In genomic region chr10:97771055-97771811, GRCh38 we compare ENCODE assay signal across 10 cellular contexts. TPM values are rescaled to one million over a fixed set of nuclear protein-coding genes. Genes with fewer than 3 reads are reported as not detected.
DNase-seq lines count a peak whose midpoint lies in the region; ATAC-seq and TF ChIP-seq lines count a peak whose summit lies in the region.
"Had no signal": no experiment of that assay in that cellular context is flagged by ENCODE, and none has a peak within 500 bp of the region (broad histone marks: within the 10 kb centered on the region; RNA-seq: fewer than 3 reads in every experiment).

No MANE protein-coding gene starts in this region.

- ATAC-seq in HG03432 (IDR thresholded peaks at IDR 0.05; ENCODE audit: unreplicated experiment) (no peak), GM21423 (IDR thresholded peaks at IDR 0.05; ENCODE audit: unreplicated experiment) (no peak)

- H4K8ac ChIP-seq in mesenchymal stem cell (ENCODE audit: low read length): no peak overlapping the region

- DNase-seq in CD8-positive, alpha-beta memory T cell: peak in 1 of 5 donors; percentile 32
- DNase-seq in chondrocyte (ENCODE audit: low spot score): no peak
- peak; percentile 30 for DNase-seq in mesenchymal stem cell
- no peak for DNase-seq in effector CD4-positive, alpha-beta T cell
- no peak for DNase-seq in GM19238 (ENCODE audit: insufficient read length, low spot score)

- no peaks in the 10 kb centered on the region for H3K9me3 ChIP-seq in CD8-positive, alpha-beta memory T cell (ENCODE audit: low read length)
- H3K9me3 ChIP-seq in HUES64 (ENCODE audit: insufficient read depth, low read depth, low read length): no peaks in the 10 kb centered on the region
- H3K9me3 ChIP-seq in mesenchymal stem cell (ENCODE audit: control insufficient read depth, low read length): no peaks in the 10 kb centered on the region

- peak overlapping the region; percentile 92 for H3K4me2 ChIP-seq in mesenchymal stem cell (ENCODE audit: low read length, poor library complexity, severe bottlenecking)

- POLR2A ChIA-PET in CD8-positive, alpha-beta memory T cell (lab: Charles Lee): no interaction called here

- WGBS in HUES64: 1% methylated on average over 75 of the region's 75 CpGs
- 2% methylated on average over 57 of the region's 75 CpGs for whole genome bisulfite sequencing in mesenchymal stem cell

- H3K27me3 ChIP-seq in CD8-positive, alpha-beta memory T cell (ENCODE audit: insufficient read depth, low read length, poor library complexity, severe bottlenecking): peaks cover 13% of the 10 kb centered on the region
- peaks cover 50% of the 10 kb centered on the region for H3K27me3 ChIP-seq in HUES64 (ENCODE audit: insufficient read depth, low read length)
- peaks cover 44 to 72% of the 10 kb centered on the region in 2 experiments for H3K27me3 ChIP-seq in mesenchymal stem cell (ENCODE audit: control insufficient read depth in 1 of 2, insufficient read depth in 1 of 2, low read length in 2 of 2)

- H2BK120ac ChIP-seq in mesenchymal stem cell (ENCODE audit: low read depth, low read length): no peak overlapping the region

- no peaks in the 10 kb centered on the region for H3K36me3 ChIP-seq in CD8-positive, alpha-beta memory T cell (ENCODE audit: insufficient read depth, low read length)
- H3K36me3 ChIP-seq in HUES64 (ENCODE audit: insufficient read depth, low read length): no peaks in the 10 kb centered on the region
- H3K36me3 ChIP-seq in mesenchymal stem cell (ENCODE audit: control insufficient read depth in 1 of 2, insufficient read depth in 2 of 2, low read depth in 1 of 2, low read length in 2 of 2): peaks cover 0 to 6% of the 10 kb centered on the region in 2 experiments

- H3K23ac ChIP-seq in mesenchymal stem cell (ENCODE audit: low read length in 2 of 2): peak overlapping the region in 1 of 2 experiments; percentile 75

- H2BK12ac ChIP-seq in mesenchymal stem cell (ENCODE audit: low read length in 2 of 2): no peak overlapping the region

- H3K27ac Mint-ChIP-seq in CD8-positive, alpha-beta memory T cell: no peak overlapping the region
- no peak overlapping the region for H3K27ac Mint-ChIP-seq in chondrocyte (ENCODE audit: unreplicated experiment)
- H3K27ac Mint-ChIP-seq: IgD-negative memory B cell had no signal

- H3K18ac ChIP-seq in mesenchymal stem cell (ENCODE audit: low read depth in 1 of 2, low read length in 2 of 2): no peak overlapping the region

- H3K14ac ChIP-seq in mesenchymal stem cell (ENCODE audit: low read length in 2 of 2): peak overlapping the region in 1 of 2 experiments; percentile 23

- CTCF ChIA-PET in CD8-positive, alpha-beta memory T cell (lab: Charles Lee): no interaction called here

- H3K79me1 ChIP-seq in mesenchymal stem cell (replicated peaks; ENCODE audit: low read length, poor library complexity, severe bottlenecking): no peaks in the 10 kb centered on the region

- no peak overlapping the region for H4K91ac ChIP-seq in mesenchymal stem cell (ENCODE audit: low read length)

- no peak overlapping the region for H2BK5ac ChIP-seq in mesenchymal stem cell (ENCODE audit: low read depth, low read length, poor library complexity, severe bottlenecking)

- H3K27me3 Mint-ChIP-seq in CD8-positive, alpha-beta memory T cell: peaks cover 33 to 42% of the 10 kb centered on the region in 2 donors
- peaks cover 46% of the 10 kb centered on the region for H3K27me3 Mint-ChIP-seq in chondrocyte (ENCODE audit: low read depth)

- H2AFZ ChIP-seq in mesenchymal stem cell (ENCODE audit: low read depth, low read length): no peak overlapping the region

- no peaks in the 10 kb centered on the region for H3K4me1 ChIP-seq in CD8-positive, alpha-beta memory T cell (ENCODE audit: insufficient read depth, low read length)
- H3K4me1 ChIP-seq in HUES64 (ENCODE audit: insufficient read depth, low read length) (0 out of 2 replicates have a peak, but pooled peaks cover 5% of the 10 kb centered on the region), mesenchymal stem cell (ENCODE audit: control insufficient read depth, insufficient read depth, low read depth, low read length) (peaks cover 11% of the 10 kb centered on the region)

- peaks cover 0 to 2% (median 0%) of the 10 kb centered on the region in 5 donors for H3K9me3 Mint-ChIP-seq in CD8-positive, alpha-beta memory T cell
- no peaks in the 10 kb centered on the region for H3K9me3 Mint-ChIP-seq in chondrocyte (ENCODE audit: low read depth)
- H3K9me3 Mint-ChIP-seq: IgD-negative memory B cell had no signal

- no peak overlapping the region for H3K4me3 ChIP-seq in CD8-positive, alpha-beta memory T cell (ENCODE audit: low read length)
- H3K4me3 ChIP-seq in HUES64 (ENCODE audit: low read length) (peak overlapping the region; percentile 61), mesenchymal stem cell (ENCODE audit: insufficient read depth in 1 of 2, low read depth in 1 of 2, low read length in 2 of 2) (peak overlapping the region; percentile 42 to 60)

- H3K9ac ChIP-seq in HUES64 (ENCODE audit: low read depth, low read length) (peak overlapping the region; percentile 26; the same call in 1 of the 2 replicates), mesenchymal stem cell (ENCODE audit: low read length) (no peak overlapping the region)

- peaks cover 9 to 24% (median 16%) of the 10 kb centered on the region in 3 donors for H3K4me1 Mint-ChIP-seq in CD8-positive, alpha-beta memory T cell
- peaks cover 19% of the 10 kb centered on the region for H3K4me1 Mint-ChIP-seq in chondrocyte (ENCODE audit: low read depth)

- no peak overlapping the region for H2AK5ac ChIP-seq in mesenchymal stem cell (ENCODE audit: low read length, severe bottlenecking)

- no peak overlapping the region for H2BK15ac ChIP-seq in mesenchymal stem cell (ENCODE audit: low read depth, poor library complexity, severe bottlenecking)

- H3K27ac ChIP-seq in CD8-positive, alpha-beta memory T cell (ENCODE audit: low read depth, low read length): no peak overlapping the region
- no peak overlapping the region for H3K27ac ChIP-seq in HUES64 (ENCODE audit: low read depth, low read length)
- no peak overlapping the region for H3K27ac ChIP-seq in mesenchymal stem cell (ENCODE audit: low read length, poor library complexity, severe bottlenecking)
- H3K27ac ChIP-seq: epithelial cell of prostate had no signal

- H3K36me3 Mint-ChIP-seq in CD8-positive, alpha-beta memory T cell: peaks cover 0 to 2% (median 2%) of the 10 kb centered on the region in 3 donors
- no peaks in the 10 kb centered on the region for H3K36me3 Mint-ChIP-seq in chondrocyte (ENCODE audit: low read depth)

- H3K4me3 Mint-ChIP-seq in CD8-positive, alpha-beta memory T cell: peak overlapping the region in 5 of 7 donors; percentile 44 to 71 (median 59)
- peak overlapping the region; percentile 77 for H3K4me3 Mint-ChIP-seq in chondrocyte (ENCODE audit: unreplicated experiment)

- TF ChIP-seq CTCF in chondrocyte (IDR thresholded peaks at IDR 0.05): no peak

- H3K4ac ChIP-seq in mesenchymal stem cell (ENCODE audit: low read depth in 1 of 2, low read length in 2 of 2): no peak overlapping the region

RNA-seq across cellular contexts. Expression of gene SFRP5, which starts 0.6 kb away (rescaled TPM):
- total RNA-seq in CD8-positive, alpha-beta memory T cell: not detected
- polyA plus RNA-seq in CD8-positive, alpha-beta memory T cell: 0.54 TPM
- 1.1 TPM for polyA plus RNA-seq in HUES64 (2013, experiment 1 of 2)
- polyA plus RNA-seq in HUES64 (2013, experiment 2 of 2): 1.0 TPM
- total RNA-seq in chondrocyte: 0.31 to 0.80 TPM (median 0.35 TPM) in 3 replicates
- polyA plus RNA-seq in mesenchymal stem cell (2013, experiment 1 of 2): not detected
- not detected for polyA plus RNA-seq in mesenchymal stem cell (2013, experiment 2 of 2)
- polyA plus RNA-seq: IgD-negative memory B cell had no signal

RNA-seq across cellular contexts. Expression of gene ZFYVE27, which starts 34.3 kb away (rescaled TPM):
- 10 to 100 TPM; 27.4 to 28.6 TPM for total RNA-seq in CD8-positive, alpha-beta memory T cell
- polyA plus RNA-seq in CD8-positive, alpha-beta memory T cell: 31.4 TPM
- 12.5 TPM for polyA plus RNA-seq in HUES64 (2013, experiment 1 of 2)
- 10.3 TPM for polyA plus RNA-seq in HUES64 (2013, experiment 2 of 2)
- 16.9 to 18.1 TPM (median 17.1 TPM) in 3 replicates for total RNA-seq in chondrocyte
- 9.1 TPM for polyA plus RNA-seq in mesenchymal stem cell (2013, experiment 1 of 2)
- polyA plus RNA-seq in mesenchymal stem cell (2013, experiment 2 of 2): 8.1 TPM

RNA-seq across cellular contexts. Expression of gene MARVELD1, which starts 57.7 kb away (rescaled TPM):
- total RNA-seq in CD8-positive, alpha-beta memory T cell: 1 to 10 TPM; 4.3 to 4.7 TPM
- 0.15 TPM for polyA plus RNA-seq in CD8-positive, alpha-beta memory T cell
- polyA plus RNA-seq in HUES64 (2013, experiment 1 of 2): 27.9 TPM
- polyA plus RNA-seq in HUES64 (2013, experiment 2 of 2): 29.0 TPM
- 133 to 150 TPM (median 143 TPM) in 3 replicates for total RNA-seq in chondrocyte
- 67.9 TPM for polyA plus RNA-seq in mesenchymal stem cell (2013, experiment 1 of 2)
- 69.0 TPM for polyA plus RNA-seq in mesenchymal stem cell (2013, experiment 2 of 2)

Comparison
In these comparisons a context has a peak if more than half of its experiments do, and no peak if none do; other contexts are left out.
1. RNA of gene MARVELD1, which starts 57.7 kb away (total RNA-seq): 133 to 150 TPM in chondrocyte; 4.3 to 4.7 TPM in CD8-positive, alpha-beta memory T cell; every median in the first group is over 10 times any median in the second.